Comparison of ENCODE assay signal across 2 cellular contexts in the genomic region with DNA sequence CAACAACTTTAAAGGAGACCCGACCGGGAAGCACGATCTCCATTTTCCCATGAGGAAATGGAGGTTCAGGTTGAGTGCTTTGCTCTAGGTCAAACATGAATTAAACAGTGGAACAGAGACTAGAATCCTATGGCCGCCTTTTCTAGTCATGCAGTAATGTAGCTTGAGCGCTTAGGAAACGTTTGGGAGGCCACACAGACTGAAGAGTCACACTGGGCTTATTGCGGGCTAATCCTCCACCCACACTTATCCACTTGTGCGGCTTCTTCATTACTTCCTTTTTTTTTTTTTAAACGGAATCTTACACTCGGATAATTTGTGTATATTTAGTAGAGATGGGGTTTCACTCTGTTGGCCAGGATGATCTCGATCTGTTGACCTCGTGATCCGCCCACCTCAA.
A peak's percentile ranks its signal among the peaks of the same experiment; 100 is the strongest.
TF ChIP-seq lines count a peak whose summit lies in the region.

No MANE protein-coding gene starts in this region.

TF ChIP-seq in GM23338, 12 proteins besides CTCF, POLR2A, EP300 and RAD21 (continues in another document):
- TF ChIP-seq NANOG (IDR thresholded peaks at IDR 0.05; ENCODE audit: borderline replicate concordance) (no peak), STAT1 (IDR thresholded peaks at IDR 0.05; ENCODE audit: unreplicated experiment) (no peak), JUNB (IDR thresholded peaks at IDR 0.05; ENCODE audit: unreplicated experiment) (no peak), ZNF114 (CRISPR knock-in tag; IDR thresholded peaks at IDR 0.05) (no peak), EZH2phosphoT487 (IDR thresholded peaks at IDR 0.05; ENCODE audit: unreplicated experiment) (no peak), POLR2AphosphoS5 (IDR thresholded peaks at IDR 0.05; ENCODE audit: low read depth) (no peak), ZNF331 (CRISPR knock-in tag; IDR thresholded peaks at IDR 0.05; ENCODE audit: low read depth) (no peak), CREB1 (CRISPR knock-in tag; IDR thresholded peaks at IDR 0.05; ENCODE audit: low read depth) (no peak)
- TF ChIP-seq, protein P1, sequence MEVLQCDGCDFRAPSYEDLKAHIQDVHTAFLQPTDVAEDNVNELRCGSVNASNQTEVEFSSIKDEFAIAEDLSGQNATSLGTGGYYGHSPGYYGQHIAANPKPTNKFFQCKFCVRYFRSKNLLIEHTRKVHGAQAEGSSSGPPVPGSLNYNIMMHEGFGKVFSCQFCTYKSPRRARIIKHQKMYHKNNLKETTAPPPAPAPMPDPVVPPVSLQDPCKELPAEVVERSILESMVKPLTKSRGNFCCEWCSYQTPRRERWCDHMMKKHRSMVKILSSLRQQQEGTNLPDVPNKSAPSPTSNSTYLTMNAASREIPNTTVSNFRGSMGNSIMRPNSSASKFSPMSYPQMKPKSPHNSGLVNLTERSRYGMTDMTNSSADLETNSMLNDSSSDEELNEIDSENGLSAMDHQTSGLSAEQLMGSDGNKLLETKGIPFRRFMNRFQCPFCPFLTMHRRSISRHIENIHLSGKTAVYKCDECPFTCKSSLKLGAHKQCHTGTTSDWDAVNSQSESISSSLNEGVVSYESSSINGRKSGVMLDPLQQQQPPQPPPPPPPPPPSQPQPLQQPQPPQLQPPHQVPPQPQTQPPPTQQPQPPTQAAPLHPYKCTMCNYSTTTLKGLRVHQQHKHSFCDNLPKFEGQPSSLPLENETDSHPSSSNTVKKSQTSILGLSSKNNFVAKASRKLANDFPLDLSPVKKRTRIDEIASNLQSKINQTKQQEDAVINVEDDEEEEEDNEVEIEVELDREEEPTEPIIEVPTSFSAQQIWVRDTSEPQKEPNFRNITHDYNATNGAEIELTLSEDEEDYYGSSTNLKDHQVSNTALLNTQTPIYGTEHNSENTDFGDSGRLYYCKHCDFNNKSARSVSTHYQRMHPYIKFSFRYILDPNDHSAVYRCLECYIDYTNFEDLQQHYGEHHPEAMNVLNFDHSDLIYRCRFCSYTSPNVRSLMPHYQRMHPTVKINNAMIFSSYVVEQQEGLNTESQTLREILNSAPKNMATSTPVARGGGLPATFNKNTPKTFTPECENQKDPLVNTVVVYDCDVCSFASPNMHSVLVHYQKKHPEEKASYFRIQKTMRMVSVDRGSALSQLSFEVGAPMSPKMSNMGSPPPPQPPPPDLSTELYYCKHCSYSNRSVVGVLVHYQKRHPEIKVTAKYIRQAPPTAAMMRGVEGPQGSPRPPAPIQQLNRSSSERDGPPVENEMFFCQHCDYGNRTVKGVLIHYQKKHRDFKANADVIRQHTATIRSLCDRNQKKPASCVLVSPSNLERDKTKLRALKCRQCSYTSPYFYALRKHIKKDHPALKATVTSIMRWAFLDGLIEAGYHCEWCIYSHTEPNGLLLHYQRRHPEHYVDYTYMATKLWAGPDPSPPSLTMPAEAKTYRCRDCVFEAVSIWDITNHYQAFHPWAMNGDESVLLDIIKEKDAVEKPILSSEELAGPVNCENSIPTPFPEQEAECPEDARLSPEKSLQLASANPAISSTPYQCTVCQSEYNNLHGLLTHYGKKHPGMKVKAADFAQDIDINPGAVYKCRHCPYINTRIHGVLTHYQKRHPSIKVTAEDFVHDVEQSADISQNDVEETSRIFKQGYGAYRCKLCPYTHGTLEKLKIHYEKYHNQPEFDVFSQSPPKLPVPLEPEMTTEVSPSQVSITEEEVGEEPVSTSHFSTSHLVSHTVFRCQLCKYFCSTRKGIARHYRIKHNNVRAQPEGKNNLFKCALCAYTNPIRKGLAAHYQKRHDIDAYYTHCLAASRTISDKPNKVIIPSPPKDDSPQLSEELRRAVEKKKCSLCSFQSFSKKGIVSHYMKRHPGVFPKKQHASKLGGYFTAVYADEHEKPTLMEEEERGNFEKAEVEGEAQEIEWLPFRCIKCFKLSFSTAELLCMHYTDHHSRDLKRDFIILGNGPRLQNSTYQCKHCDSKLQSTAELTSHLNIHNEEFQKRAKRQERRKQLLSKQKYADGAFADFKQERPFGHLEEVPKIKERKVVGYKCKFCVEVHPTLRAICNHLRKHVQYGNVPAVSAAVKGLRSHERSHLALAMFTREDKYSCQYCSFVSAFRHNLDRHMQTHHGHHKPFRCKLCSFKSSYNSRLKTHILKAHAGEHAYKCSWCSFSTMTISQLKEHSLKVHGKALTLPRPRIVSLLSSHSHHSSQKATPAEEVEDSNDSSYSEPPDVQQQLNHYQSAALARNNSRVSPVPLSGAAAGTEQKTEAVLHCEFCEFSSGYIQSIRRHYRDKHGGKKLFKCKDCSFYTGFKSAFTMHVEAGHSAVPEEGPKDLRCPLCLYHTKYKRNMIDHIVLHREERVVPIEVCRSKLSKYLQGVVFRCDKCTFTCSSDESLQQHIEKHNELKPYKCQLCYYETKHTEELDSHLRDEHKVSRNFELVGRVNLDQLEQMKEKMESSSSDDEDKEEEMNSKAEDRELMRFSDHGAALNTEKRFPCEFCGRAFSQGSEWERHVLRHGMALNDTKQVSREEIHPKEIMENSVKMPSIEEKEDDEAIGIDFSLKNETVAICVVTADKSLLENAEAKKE (CRISPR knock-in tag; IDR thresholded peaks at IDR 0.05), result no peak
- TF ChIP-seq, protein P2, sequence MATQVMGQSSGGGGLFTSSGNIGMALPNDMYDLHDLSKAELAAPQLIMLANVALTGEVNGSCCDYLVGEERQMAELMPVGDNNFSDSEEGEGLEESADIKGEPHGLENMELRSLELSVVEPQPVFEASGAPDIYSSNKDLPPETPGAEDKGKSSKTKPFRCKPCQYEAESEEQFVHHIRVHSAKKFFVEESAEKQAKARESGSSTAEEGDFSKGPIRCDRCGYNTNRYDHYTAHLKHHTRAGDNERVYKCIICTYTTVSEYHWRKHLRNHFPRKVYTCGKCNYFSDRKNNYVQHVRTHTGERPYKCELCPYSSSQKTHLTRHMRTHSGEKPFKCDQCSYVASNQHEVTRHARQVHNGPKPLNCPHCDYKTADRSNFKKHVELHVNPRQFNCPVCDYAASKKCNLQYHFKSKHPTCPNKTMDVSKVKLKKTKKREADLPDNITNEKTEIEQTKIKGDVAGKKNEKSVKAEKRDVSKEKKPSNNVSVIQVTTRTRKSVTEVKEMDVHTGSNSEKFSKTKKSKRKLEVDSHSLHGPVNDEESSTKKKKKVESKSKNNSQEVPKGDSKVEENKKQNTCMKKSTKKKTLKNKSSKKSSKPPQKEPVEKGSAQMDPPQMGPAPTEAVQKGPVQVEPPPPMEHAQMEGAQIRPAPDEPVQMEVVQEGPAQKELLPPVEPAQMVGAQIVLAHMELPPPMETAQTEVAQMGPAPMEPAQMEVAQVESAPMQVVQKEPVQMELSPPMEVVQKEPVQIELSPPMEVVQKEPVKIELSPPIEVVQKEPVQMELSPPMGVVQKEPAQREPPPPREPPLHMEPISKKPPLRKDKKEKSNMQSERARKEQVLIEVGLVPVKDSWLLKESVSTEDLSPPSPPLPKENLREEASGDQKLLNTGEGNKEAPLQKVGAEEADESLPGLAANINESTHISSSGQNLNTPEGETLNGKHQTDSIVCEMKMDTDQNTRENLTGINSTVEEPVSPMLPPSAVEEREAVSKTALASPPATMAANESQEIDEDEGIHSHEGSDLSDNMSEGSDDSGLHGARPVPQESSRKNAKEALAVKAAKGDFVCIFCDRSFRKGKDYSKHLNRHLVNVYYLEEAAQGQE (IDR thresholded peaks at IDR 0.05; ENCODE audit: unreplicated experiment), result no peak

TF ChIP-seq in H1, 55 proteins besides CTCF, POLR2A, EP300 and RAD21:
- no peak for TF ChIP-seq KDM1A (IDR thresholded peaks at IDR 0.05; ENCODE audit: borderline replicate concordance, low read length)
- TF ChIP-seq, protein P3, sequence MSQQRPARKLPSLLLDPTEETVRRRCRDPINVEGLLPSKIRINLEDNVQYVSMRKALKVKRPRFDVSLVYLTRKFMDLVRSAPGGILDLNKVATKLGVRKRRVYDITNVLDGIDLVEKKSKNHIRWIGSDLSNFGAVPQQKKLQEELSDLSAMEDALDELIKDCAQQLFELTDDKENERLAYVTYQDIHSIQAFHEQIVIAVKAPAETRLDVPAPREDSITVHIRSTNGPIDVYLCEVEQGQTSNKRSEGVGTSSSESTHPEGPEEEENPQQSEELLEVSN (IDR thresholded peaks at IDR 0.05), result no peak
- TF ChIP-seq TAF7 (optimal IDR thresholded peaks at IDR 0.05; ENCODE audit: borderline replicate concordance, low read depth, low read length), result peak; percentile 51
TF ChIP-seq in H1: peak in this region for 1.
